34 cellular contexts compared by ENCODE assay signal in genomic region chr2:241913703-241914102, GRCh38. TPM values are rescaled to one million over a fixed set of nuclear protein-coding genes. Genes with fewer than 3 reads are reported as not detected.
"Had no signal": no experiment of that assay in that cellular context is flagged by ENCODE, and none has a peak within 500 bp of the region (broad histone marks: within the 10 kb centered on the region; RNA-seq: fewer than 3 reads in every experiment).

No MANE protein-coding gene starts in this region.

- H3K4me3 ChIP-seq: PC-9 had no signal

- H3K27ac ChIP-seq: PC-9, RWPE1, VCaP had no signal

- DNase-seq: activated B cell treated with CpG ODN at 0.5 μM for 24 hours; activated CD4-positive, alpha-beta memory T cell treated with anti-CD3 and anti-CD28 coated beads for 36 hours; activated CD4-positive, alpha-beta T cell treated with anti-CD3 and anti-CD28 coated beads for 4 hours; activated CD4-positive, alpha-beta T cell treated with anti-CD3 and anti-CD28 coated beads, Interleukin-2, amount 50 U/mL, for 1 hour; activated CD4-positive, CD25-positive, alpha-beta regulatory T cell treated with anti-CD3 and anti-CD28 coated beads, Interleukin-2, amount 50 U/mL, for 72 hours; activated CD8-positive, alpha-beta memory T cell treated with anti-CD3 and anti-CD28 coated beads, Interleukin-2, amount 50 U/mL, for 4 hours; activated effector memory CD4-positive, alpha-beta T cell treated with Interleukin-2 at 50 U/mL for 16 hours; activated naive CD4-positive, alpha-beta T cell treated with anti-CD3 and anti-CD28 coated beads, Interleukin-2, amount 10 ng/mL, durations not matched to agents 7 days and 5 days; activated naive CD8-positive, alpha-beta T cell treated with anti-CD3 and anti-CD28 coated beads, Interleukin-2, amount 50 U/mL, for 24 hours; activated T-cell treated with anti-CD3 and anti-CD28 coated beads, Interleukin-2, amount 50 U/mL, for 48 hours; anterior cingulate cortex; central memory CD4-positive, alpha-beta T cell; NCI-H1105; NCI-H1417 treated with DMSO at 0.1 percent for 48 hours; NCI-H1694; NCI-H1930; NCI-H345; NCI-H526; NCI-H748 treated with DMSO at 0.1 percent for 48 hours; NK-92 treated with Interleukin-12 subunit alpha and Interleukin-12 subunit beta, amount 100 ng/mL, for 24 hours; SIG-M5; T-cell; T-helper 2 cell; T-helper 9 cell had no signal

- H2AFZ ChIP-seq: PC-9 had no signal

- FAIRE-seq: bronchial epithelial cell, RCC 7860 had no signal

- H3K4me2 ChIP-seq: PC-9 had no signal

- ATAC-seq: activated naive CD8-positive, alpha-beta T cell treated with anti-CD3 and anti-CD28 coated beads, Interleukin-2, amount 50 U/mL, for 24 hours; Right ventricle myocardium inferior; SK-N-SH treated with all-trans-retinoic acid at 6 μM for 48 hours; T-cell had no signal

RNA-seq across cellular contexts. Expression of gene RTP5, which starts 44.2 kb away (rescaled TPM):
- total RNA-seq: activated B cell treated with CpG ODN at 0.5 μM for 24 hours, bronchial epithelial cell, M059J, NCI-H460, PC-9, Right ventricle myocardium inferior, SK-MEL-5 had no signal

RNA-seq across cellular contexts. Expression of gene PDCD1, which starts 55.0 kb away (rescaled TPM):
- total RNA-seq: bronchial epithelial cell, M059J, NCI-H460, PC-9, SK-MEL-5 had no signal
